Comparison of ENCODE assay signal across 20 cellular contexts in genomic region chr5:139681466-139681865, GRCh38.
"Had no signal": no experiment of that assay in that cellular context is flagged by ENCODE, and none has a peak within 500 bp of the region (broad histone marks: within the 10 kb centered on the region; RNA-seq: fewer than 3 reads in every experiment).

No MANE protein-coding gene starts in this region.

- DNase-seq: activated CD4-positive, alpha-beta T cell treated with anti-CD3 and anti-CD28 coated beads, Interleukin-2, amount 10 ng/mL, durations not matched to agents 7 days and 5 days; activated CD8-positive, alpha-beta memory T cell treated with anti-CD3 and anti-CD28 coated beads for 24 hours; activated CD8-positive, alpha-beta memory T cell treated with anti-CD3 and anti-CD28 coated beads, Interleukin-2, amount 50 U/mL, for 48 hours; activated effector memory CD4-positive, alpha-beta T cell treated with Interleukin-2 at 50 U/mL for 16 hours; activated naive CD4-positive, alpha-beta T cell treated with anti-CD3 and anti-CD28 coated beads, Interleukin-2, amount 10 ng/mL, durations not matched to agents 7 days and 5 days; activated naive CD8-positive, alpha-beta T cell treated with anti-CD3 and anti-CD28 coated beads, Interleukin-2, amount 50 U/mL, for 24 hours; activated T-cell treated with anti-CD3 and anti-CD28 coated beads, Interleukin-2, amount 50 U/mL, for 48 hours; aorta; effector CD8-positive, alpha-beta T cell; islet precursor cell; small intestine; stimulated activated CD4-positive, alpha-beta T cell treated with anti-CD3 and anti-CD28 coated beads, Interleukin-4, amount 100 ng/mL, for 24 hours; trophoblast cell had no signal

- FAIRE-seq: small intestine had no signal

- H3K4me3 ChIP-seq: breast epithelium, prostate gland, vagina had no signal

- H3K36me3 Mint-ChIP-seq: activated naive CD4-positive, alpha-beta T cell treated with anti-CD3 and anti-CD28 coated beads, Interleukin-2, amount 10 ng/mL, durations not matched to agents 7 days and 5 days had no signal

- H3K27ac ChIP-seq: prostate gland, vagina had no signal

- H3K9me3 Mint-ChIP-seq: activated CD4-positive, alpha-beta T cell treated with anti-CD3 and anti-CD28 coated beads, Interleukin-2, amount 10 ng/mL, durations not matched to agents 7 days and 5 days; activated naive CD4-positive, alpha-beta T cell treated with anti-CD3 and anti-CD28 coated beads, Interleukin-2, amount 10 ng/mL, durations not matched to agents 7 days and 5 days; activated naive CD8-positive, alpha-beta T cell treated with anti-CD3 and anti-CD28 coated beads, Interleukin-2, amount 50 U/mL, for 24 hours; neural crest cell; stimulated activated effector memory CD8-positive, alpha-beta T cell treated with anti-CD3 and anti-CD28 coated beads, Interleukin-12 subunit alpha, Interleukin-12 subunit beta, amount 100 ng/mL, for 72 hours had no signal

- H3K36me3 ChIP-seq: breast epithelium, prostate gland had no signal

- H3K9me3 ChIP-seq: breast epithelium, prostate gland, vagina had no signal

- H3K4me1 ChIP-seq: prostate gland had no signal

- H3K4me3 Mint-ChIP-seq: activated CD4-positive, alpha-beta T cell treated with anti-CD3 and anti-CD28 coated beads, Interleukin-2, amount 10 ng/mL, durations not matched to agents 7 days and 5 days; activated naive CD4-positive, alpha-beta T cell treated with anti-CD3 and anti-CD28 coated beads, Interleukin-2, amount 10 ng/mL, durations not matched to agents 7 days and 5 days; activated naive CD8-positive, alpha-beta T cell treated with anti-CD3 and anti-CD28 coated beads, Interleukin-2, amount 50 U/mL, for 24 hours; neural crest cell; stimulated activated effector memory CD8-positive, alpha-beta T cell treated with anti-CD3 and anti-CD28 coated beads, Interleukin-12 subunit alpha, Interleukin-12 subunit beta, amount 100 ng/mL, for 72 hours had no signal

- H3K27me3 Mint-ChIP-seq: activated CD4-positive, alpha-beta T cell treated with anti-CD3 and anti-CD28 coated beads, Interleukin-2, amount 10 ng/mL, durations not matched to agents 7 days and 5 days had no signal

- ATAC-seq: activated naive CD8-positive, alpha-beta T cell treated with anti-CD3 and anti-CD28 coated beads, Interleukin-2, amount 50 U/mL, for 24 hours; esophagus mucosa; right cardiac atrium; stimulated activated effector memory CD8-positive, alpha-beta T cell treated with anti-CD3 and anti-CD28 coated beads, Interleukin-12 subunit alpha, Interleukin-12 subunit beta, amount 100 ng/mL, for 72 hours had no signal

- H3K27ac Mint-ChIP-seq: activated CD4-positive, alpha-beta T cell treated with anti-CD3 and anti-CD28 coated beads, Interleukin-2, amount 10 ng/mL, durations not matched to agents 7 days and 5 days; activated naive CD8-positive, alpha-beta T cell treated with anti-CD3 and anti-CD28 coated beads, Interleukin-2, amount 50 U/mL, for 24 hours; stimulated activated effector memory CD8-positive, alpha-beta T cell treated with anti-CD3 and anti-CD28 coated beads, Interleukin-12 subunit alpha, Interleukin-12 subunit beta, amount 100 ng/mL, for 72 hours had no signal

- H3K27me3 ChIP-seq: breast epithelium, vagina had no signal
